In genomic region chr2:138396843-138397242, GRCh38 we compare ENCODE assay signal across 23 cellular contexts.
"Had no signal": no experiment of that assay in that cellular context is flagged by ENCODE, and none has a peak within 500 bp of the region (broad histone marks: within the 10 kb centered on the region; RNA-seq: fewer than 3 reads in every experiment).

No MANE protein-coding gene starts in this region.

- H3K4me1 ChIP-seq: SJCRH30 had no signal

- ATAC-seq: Panc1, Right ventricle myocardium inferior, SK-N-SH treated with all-trans-retinoic acid at 6 μM for 48 hours had no signal

- H3K36me3 ChIP-seq: MG63, SJCRH30 had no signal

- DNase-seq: KBM-7, MG63, NCI-H1092, NCI-H1105 treated with DMSO at 0.1 percent for 48 hours, NCI-H1417 treated with DMSO at 0.1 percent for 48 hours, NCI-H146, NCI-H1694 treated with DMSO at 0.1 percent for 48 hours, NCI-H1930, NCI-H2081, NCI-H2171, NCI-H226, NCI-H446, NCI-H510A, NCI-H524 treated with DMSO at 0.1 percent for 48 hours, NCI-H69, NCI-H774, SHP77 treated with DMSO at 0.1 percent for 48 hours, SJCRH30 had no signal

- H3K9me3 ChIP-seq: SJCRH30 had no signal

- H3K27ac ChIP-seq: HL-60, SJCRH30 had no signal

- H3K27me3 ChIP-seq: MG63, SJCRH30 had no signal

- H3K4me3 ChIP-seq: MG63, SJCRH30 had no signal

- FAIRE-seq: HTR-8/SVneo had no signal
